Comparison of ENCODE assay signal across 1 cellular context in the genomic region with DNA sequence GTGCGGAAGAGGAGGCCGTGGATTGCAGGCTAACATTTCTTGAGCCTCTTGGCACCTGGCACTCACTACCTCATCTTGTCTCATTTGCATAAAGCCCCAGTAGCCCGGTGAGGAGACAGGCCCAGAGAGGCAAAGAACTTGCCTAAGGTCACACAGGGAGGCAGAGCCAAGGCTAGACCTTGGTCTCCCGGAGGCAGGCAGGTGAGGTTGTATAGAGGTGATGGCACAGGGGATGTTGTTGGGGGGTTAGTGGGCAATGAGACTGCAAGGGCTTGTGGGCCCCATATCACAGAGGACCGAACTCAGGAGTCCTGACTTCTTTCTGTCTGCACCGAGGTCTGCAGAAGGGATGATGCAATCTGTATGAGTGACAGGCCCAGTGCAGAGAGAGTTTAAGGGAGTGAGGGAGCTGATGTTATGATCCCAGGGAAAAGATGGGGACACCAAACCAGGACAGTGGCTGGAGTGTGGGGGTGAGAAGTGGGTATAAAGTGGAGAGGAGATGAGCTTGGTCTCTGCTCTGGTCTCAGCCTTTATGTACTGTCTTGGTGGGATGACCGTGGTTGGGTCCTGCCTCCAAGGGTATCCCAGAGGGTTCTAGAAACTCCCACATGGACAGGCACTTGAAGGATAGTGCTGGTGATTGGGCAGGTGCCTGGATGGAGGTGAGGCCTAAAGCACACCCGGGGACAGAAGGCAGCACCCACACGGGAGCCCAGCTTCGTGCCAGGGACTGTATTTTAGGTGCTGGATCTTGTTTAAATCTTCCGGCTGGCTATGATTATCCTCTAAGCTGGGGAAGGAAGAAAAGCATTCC.
TF ChIP-seq lines count a peak whose summit lies in the region.

No MANE protein-coding gene starts in this region.

TF ChIP-seq in IMR-90, 13 proteins besides CTCF, POLR2A, EP300 and RAD21 (continued from another document):
- TF ChIP-seq, protein P1, sequence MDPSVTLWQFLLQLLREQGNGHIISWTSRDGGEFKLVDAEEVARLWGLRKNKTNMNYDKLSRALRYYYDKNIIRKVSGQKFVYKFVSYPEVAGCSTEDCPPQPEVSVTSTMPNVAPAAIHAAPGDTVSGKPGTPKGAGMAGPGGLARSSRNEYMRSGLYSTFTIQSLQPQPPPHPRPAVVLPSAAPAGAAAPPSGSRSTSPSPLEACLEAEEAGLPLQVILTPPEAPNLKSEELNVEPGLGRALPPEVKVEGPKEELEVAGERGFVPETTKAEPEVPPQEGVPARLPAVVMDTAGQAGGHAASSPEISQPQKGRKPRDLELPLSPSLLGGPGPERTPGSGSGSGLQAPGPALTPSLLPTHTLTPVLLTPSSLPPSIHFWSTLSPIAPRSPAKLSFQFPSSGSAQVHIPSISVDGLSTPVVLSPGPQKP (IDR thresholded peaks at IDR 0.05; ENCODE audit: borderline replicate concordance, low read depth, low read length) = no peak
